1 cellular context compared by ENCODE assay signal in genomic region chr17:79933863-79934652, GRCh38.
TF ChIP-seq lines count a peak whose summit lies in the region.

No MANE protein-coding gene starts in this region.

TF ChIP-seq in IMR-90, 13 proteins besides CTCF, POLR2A, EP300 and RAD21 (continued from another document):
- TF ChIP-seq MXI1 (IDR thresholded peaks at IDR 0.05; ENCODE audit: borderline replicate concordance, low read depth, low read length) (no peak), MAFK (IDR thresholded peaks at IDR 0.05; ENCODE audit: low read depth, low read length) (peak; percentile 68), USF2 (IDR thresholded peaks at IDR 0.05; ENCODE audit: low read depth, low read length) (no peak), RFX5 (IDR thresholded peaks at IDR 0.05; ENCODE audit: low read depth, low read length) (no peak), MAZ (IDR thresholded peaks at IDR 0.05; ENCODE audit: borderline replicate concordance, low read depth, low read length) (no peak), CHD1 (IDR thresholded peaks at IDR 0.05; ENCODE audit: low read depth, low read length) (no peak), FOS (IDR thresholded peaks at IDR 0.05; ENCODE audit: low read depth, low read length) (no peak)
TF ChIP-seq in IMR-90: peak in this region for 2.
